ENCODE assay signal across 32 cellular contexts in genomic region chr20:45111285-45111684, GRCh38. TPM values are rescaled to one million over a fixed set of nuclear protein-coding genes. Genes with fewer than 3 reads are reported as not detected.
"Had no signal": no experiment of that assay in that cellular context is flagged by ENCODE, and none has a peak within 500 bp of the region (broad histone marks: within the 10 kb centered on the region; RNA-seq: fewer than 3 reads in every experiment).

No MANE protein-coding gene starts in this region.

- H3K27ac ChIP-seq: ascending aorta, cardiac muscle cell, VCaP had no signal

- H3K4me1 ChIP-seq: ascending aorta had no signal

- H3K9me3 Mint-ChIP-seq: activated B cell treated with CpG ODN at 0.5 μM for 24 hours; activated CD4-positive, alpha-beta memory T cell treated with anti-CD3 and anti-CD28 coated beads, Interleukin-2, amount 10 ng/mL, durations not matched to agents 7 days and 5 days; activated CD4-positive, alpha-beta T cell treated with anti-CD3 and anti-CD28 coated beads, Interleukin-2, amount 10 ng/mL, durations not matched to agents 7 days and 5 days; activated naive CD4-positive, alpha-beta T cell treated with anti-CD3 and anti-CD28 coated beads, Interleukin-2, amount 10 ng/mL, durations not matched to agents 7 days and 5 days; activated naive CD4-positive, alpha-beta T cell treated with anti-CD3 and anti-CD28 coated beads, Interleukin-2, amount 50 U/mL, for 24 hours; activated naive CD8-positive, alpha-beta T cell treated with anti-CD3 and anti-CD28 coated beads, Interleukin-2, amount 10 ng/mL, durations not matched to agents 7 days and 5 days; activated naive CD8-positive, alpha-beta T cell treated with anti-CD3 and anti-CD28 coated beads, Interleukin-2, amount 50 U/mL, for 24 hours; activated T-cell treated with anti-CD3 and anti-CD28 coated beads, Interleukin-2, amount 50 U/mL, for 24 hours; activated T-helper 2 cell treated with anti-CD3 and anti-CD28 coated beads, Interferon-gamma antibody, Interleukin-2, Interleukin-4, amounts not matched to agents 10 μg/mL and 5 μg/mL and 100 μg/mL, durations not matched to agents 14 hours and 24 hours and 36 hours; brain; central memory CD8-positive, alpha-beta T cell; T-helper 1 cell treated with Interleukin-12 subunit alpha and Interleukin-12 subunit beta and Interleukin-4 antibody, amounts not matched to agents 30 μg/mL and 1 μg/mL, for 36 hours; T-helper 2 cell treated with Interferon-gamma antibody and Interleukin-4, amounts not matched to agents 5 μg/mL and 100 μg/mL, for 36 hours had no signal

- H3K27me3 Mint-ChIP-seq: activated T-cell treated with anti-CD3 and anti-CD28 coated beads, Interleukin-2, amount 50 U/mL, for 24 hours had no signal

- FAIRE-seq: bronchial epithelial cell, TTC549 had no signal

- H3K27me3 ChIP-seq: ascending aorta, cardiac muscle cell had no signal

- ATAC-seq: activated CD8-positive, alpha-beta memory T cell treated with anti-CD3 and anti-CD28 coated beads, Interleukin-2, amount 10 ng/mL, durations not matched to agents 7 days and 5 days; activated CD8-positive, alpha-beta T cell treated with anti-CD3 and anti-CD28 coated beads, Interleukin-2, amount 10 ng/mL, durations not matched to agents 7 days and 5 days; activated naive CD8-positive, alpha-beta T cell treated with anti-CD3 and anti-CD28 coated beads, Interleukin-2, amount 50 U/mL, for 24 hours had no signal

- H3K4me3 Mint-ChIP-seq: activated B cell treated with CpG ODN at 0.5 μM for 24 hours; activated CD4-positive, alpha-beta memory T cell treated with anti-CD3 and anti-CD28 coated beads, Interleukin-2, amount 10 ng/mL, durations not matched to agents 7 days and 5 days; activated CD4-positive, alpha-beta T cell treated with anti-CD3 and anti-CD28 coated beads, Interleukin-2, amount 10 ng/mL, durations not matched to agents 7 days and 5 days; activated CD8-positive, alpha-beta memory T cell treated with anti-CD3 and anti-CD28 coated beads, Interleukin-2, amount 10 ng/mL, durations not matched to agents 7 days and 5 days; activated CD8-positive, alpha-beta T cell treated with anti-CD3 and anti-CD28 coated beads, Interleukin-2, amount 10 ng/mL, durations not matched to agents 7 days and 5 days; activated naive CD4-positive, alpha-beta T cell treated with anti-CD3 and anti-CD28 coated beads, Interleukin-2, amount 10 ng/mL, durations not matched to agents 7 days and 5 days; activated naive CD4-positive, alpha-beta T cell treated with anti-CD3 and anti-CD28 coated beads, Interleukin-2, amount 50 U/mL, for 24 hours; activated naive CD8-positive, alpha-beta T cell; activated naive CD8-positive, alpha-beta T cell treated with anti-CD3 and anti-CD28 coated beads, Interleukin-2, amount 10 ng/mL, durations not matched to agents 7 days and 5 days; activated naive CD8-positive, alpha-beta T cell treated with anti-CD3 and anti-CD28 coated beads, Interleukin-2, amount 50 U/mL, for 24 hours; activated T-cell treated with anti-CD3 and anti-CD28 coated beads, Interleukin-2, amount 50 U/mL, for 24 hours; brain; central memory CD8-positive, alpha-beta T cell; T-helper 1 cell treated with Interleukin-12 subunit alpha and Interleukin-12 subunit beta and Interleukin-4 antibody, amounts not matched to agents 30 μg/mL and 1 μg/mL, for 36 hours; T-helper 2 cell treated with Interferon-gamma antibody and Interleukin-4, amounts not matched to agents 5 μg/mL and 100 μg/mL, for 36 hours had no signal

- H3K4me3 ChIP-seq: ascending aorta, cardiac muscle cell had no signal

- H3K36me3 Mint-ChIP-seq: activated CD8-positive, alpha-beta memory T cell treated with anti-CD3 and anti-CD28 coated beads, Interleukin-2, amount 10 ng/mL, durations not matched to agents 7 days and 5 days; activated naive CD4-positive, alpha-beta T cell treated with anti-CD3 and anti-CD28 coated beads, Interleukin-2, amount 10 ng/mL, durations not matched to agents 7 days and 5 days; activated naive CD4-positive, alpha-beta T cell treated with anti-CD3 and anti-CD28 coated beads, Interleukin-2, amount 50 U/mL, for 24 hours; activated naive CD8-positive, alpha-beta T cell; activated naive CD8-positive, alpha-beta T cell treated with anti-CD3 and anti-CD28 coated beads, Interleukin-2, amount 10 ng/mL, durations not matched to agents 7 days and 5 days; brain had no signal

- H3K9me3 ChIP-seq: ascending aorta had no signal

- H3K36me3 ChIP-seq: ascending aorta, cardiac muscle cell had no signal

- H3K4me1 Mint-ChIP-seq: activated B cell treated with CpG ODN at 0.5 μM for 24 hours; activated naive CD4-positive, alpha-beta T cell treated with anti-CD3 and anti-CD28 coated beads, Interleukin-2, amount 10 ng/mL, durations not matched to agents 7 days and 5 days; activated naive CD4-positive, alpha-beta T cell treated with anti-CD3 and anti-CD28 coated beads, Interleukin-2, amount 50 U/mL, for 24 hours; activated naive CD8-positive, alpha-beta T cell treated with anti-CD3 and anti-CD28 coated beads, Interleukin-2, amount 50 U/mL, for 24 hours; brain had no signal

- DNase-seq: activated B cell treated with CpG ODN at 0.5 μM for 24 hours; activated CD4-positive, alpha-beta memory T cell treated with anti-CD3 and anti-CD28 coated beads, Interleukin-2, amount 10 ng/mL, durations not matched to agents 7 days and 5 days; activated CD4-positive, CD25-positive, alpha-beta regulatory T cell treated with anti-CD3 and anti-CD28 coated beads, Interleukin-2, amount 50 U/mL, for 72 hours; activated CD8-positive, alpha-beta memory T cell treated with anti-CD3 and anti-CD28 coated beads for 24 hours; activated CD8-positive, alpha-beta memory T cell treated with anti-CD3 and anti-CD28 coated beads, Interleukin-2, amount 10 ng/mL, durations not matched to agents 7 days and 5 days; activated CD8-positive, alpha-beta memory T cell treated with anti-CD3 and anti-CD28 coated beads, Interleukin-2, amount 50 U/mL, for 48 hours; activated CD8-positive, alpha-beta T cell treated with anti-CD3 and anti-CD28 coated beads, Interleukin-2, amount 10 ng/mL, durations not matched to agents 7 days and 5 days; activated effector memory CD4-positive, alpha-beta T cell treated with Interleukin-2 at 50 U/mL for 16 hours; activated gamma-delta T cell; activated naive CD4-positive, alpha-beta T cell treated with anti-CD3 and anti-CD28 coated beads, Interleukin-2, amount 10 ng/mL, durations not matched to agents 7 days and 5 days; activated naive CD4-positive, alpha-beta T cell treated with Interleukin-2 at 50 U/mL for 16 hours; activated naive CD8-positive, alpha-beta T cell treated with anti-CD3 and anti-CD28 coated beads, Interleukin-2, amount 10 ng/mL, durations not matched to agents 7 days and 5 days; activated naive CD8-positive, alpha-beta T cell treated with anti-CD3 and anti-CD28 coated beads, Interleukin-2, amount 50 U/mL, for 24 hours; activated T-cell treated with anti-CD3 and anti-CD28 coated beads, Interleukin-2, amount 50 U/mL, for 24 hours; anterior cingulate cortex; caudate nucleus; cerebellar nuclear complex; T-helper 9 cell had no signal

- H3K27ac Mint-ChIP-seq: activated B cell treated with CpG ODN at 0.5 μM for 24 hours; activated CD4-positive, alpha-beta memory T cell treated with anti-CD3 and anti-CD28 coated beads, Interleukin-2, amount 10 ng/mL, durations not matched to agents 7 days and 5 days; activated CD4-positive, alpha-beta T cell treated with anti-CD3 and anti-CD28 coated beads, Interleukin-2, amount 10 ng/mL, durations not matched to agents 7 days and 5 days; activated CD8-positive, alpha-beta memory T cell treated with anti-CD3 and anti-CD28 coated beads, Interleukin-2, amount 10 ng/mL, durations not matched to agents 7 days and 5 days; activated CD8-positive, alpha-beta T cell treated with anti-CD3 and anti-CD28 coated beads, Interleukin-2, amount 10 ng/mL, durations not matched to agents 7 days and 5 days; activated naive CD4-positive, alpha-beta T cell treated with anti-CD3 and anti-CD28 coated beads, Interleukin-2, amount 10 ng/mL, durations not matched to agents 7 days and 5 days; activated naive CD4-positive, alpha-beta T cell treated with anti-CD3 and anti-CD28 coated beads, Interleukin-2, amount 50 U/mL, for 24 hours; activated naive CD8-positive, alpha-beta T cell; activated naive CD8-positive, alpha-beta T cell treated with anti-CD3 and anti-CD28 coated beads, Interleukin-2, amount 10 ng/mL, durations not matched to agents 7 days and 5 days; activated naive CD8-positive, alpha-beta T cell treated with anti-CD3 and anti-CD28 coated beads, Interleukin-2, amount 50 U/mL, for 24 hours; activated T-cell treated with anti-CD3 and anti-CD28 coated beads, Interleukin-2, amount 50 U/mL, for 24 hours; activated T-helper 2 cell treated with anti-CD3 and anti-CD28 coated beads, Interferon-gamma antibody, Interleukin-2, Interleukin-4, amounts not matched to agents 10 μg/mL and 5 μg/mL and 100 μg/mL, durations not matched to agents 14 hours and 24 hours and 36 hours; brain; T-helper 1 cell treated with Interleukin-12 subunit alpha and Interleukin-12 subunit beta and Interleukin-4 antibody, amounts not matched to agents 30 μg/mL and 1 μg/mL, for 36 hours; T-helper 2 cell treated with Interferon-gamma antibody and Interleukin-4, amounts not matched to agents 5 μg/mL and 100 μg/mL, for 36 hours had no signal

RNA-seq across cellular contexts. Expression of gene WFDC5, which starts 3.7 kb away (rescaled TPM):
- total RNA-seq: activated B cell treated with CpG ODN at 0.5 μM for 24 hours; activated CD4-positive, alpha-beta T cell treated with anti-CD3 and anti-CD28 coated beads, Interleukin-2, amount 10 ng/mL, durations not matched to agents 7 days and 5 days; activated CD8-positive, alpha-beta memory T cell treated with anti-CD3 and anti-CD28 coated beads, Interleukin-2, amount 10 ng/mL, durations not matched to agents 7 days and 5 days; activated CD8-positive, alpha-beta T cell treated with anti-CD3 and anti-CD28 coated beads, Interleukin-2, amount 10 ng/mL, durations not matched to agents 7 days and 5 days; activated naive CD8-positive, alpha-beta T cell treated with anti-CD3 and anti-CD28 coated beads, Interleukin-2, amount 10 ng/mL, durations not matched to agents 7 days and 5 days; activated T-helper 2 cell treated with anti-CD3 and anti-CD28 coated beads, Interferon-gamma antibody, Interleukin-2, Interleukin-4, amounts not matched to agents 10 μg/mL and 5 μg/mL and 100 μg/mL, durations not matched to agents 14 hours and 24 hours and 36 hours; ascending aorta; cardiac muscle cell; chondrocyte had no signal

RNA-seq across cellular contexts. Expression of gene KCNS1, which starts 10.4 kb away (rescaled TPM):
- total RNA-seq: activated B cell treated with CpG ODN at 0.5 μM for 24 hours; activated CD4-positive, alpha-beta T cell treated with anti-CD3 and anti-CD28 coated beads, Interleukin-2, amount 10 ng/mL, durations not matched to agents 7 days and 5 days; ascending aorta; cardiac muscle cell had no signal

RNA-seq across cellular contexts. Expression of gene WFDC12, which starts 13.0 kb away (rescaled TPM):
- total RNA-seq: activated B cell treated with CpG ODN at 0.5 μM for 24 hours; activated CD4-positive, alpha-beta memory T cell treated with anti-CD3 and anti-CD28 coated beads, Interleukin-2, amount 10 ng/mL, durations not matched to agents 7 days and 5 days; activated CD4-positive, alpha-beta T cell treated with anti-CD3 and anti-CD28 coated beads, Interleukin-2, amount 10 ng/mL, durations not matched to agents 7 days and 5 days; activated CD8-positive, alpha-beta memory T cell treated with anti-CD3 and anti-CD28 coated beads, Interleukin-2, amount 10 ng/mL, durations not matched to agents 7 days and 5 days; activated CD8-positive, alpha-beta T cell treated with anti-CD3 and anti-CD28 coated beads, Interleukin-2, amount 10 ng/mL, durations not matched to agents 7 days and 5 days; activated naive CD8-positive, alpha-beta T cell treated with anti-CD3 and anti-CD28 coated beads, Interleukin-2, amount 10 ng/mL, durations not matched to agents 7 days and 5 days; activated T-helper 2 cell treated with anti-CD3 and anti-CD28 coated beads, Interferon-gamma antibody, Interleukin-2, Interleukin-4, amounts not matched to agents 10 μg/mL and 5 μg/mL and 100 μg/mL, durations not matched to agents 14 hours and 24 hours and 36 hours; ascending aorta; bronchial epithelial cell; cardiac muscle cell; chondrocyte had no signal
